18 cellular contexts compared by ENCODE assay signal in the genomic region with DNA sequence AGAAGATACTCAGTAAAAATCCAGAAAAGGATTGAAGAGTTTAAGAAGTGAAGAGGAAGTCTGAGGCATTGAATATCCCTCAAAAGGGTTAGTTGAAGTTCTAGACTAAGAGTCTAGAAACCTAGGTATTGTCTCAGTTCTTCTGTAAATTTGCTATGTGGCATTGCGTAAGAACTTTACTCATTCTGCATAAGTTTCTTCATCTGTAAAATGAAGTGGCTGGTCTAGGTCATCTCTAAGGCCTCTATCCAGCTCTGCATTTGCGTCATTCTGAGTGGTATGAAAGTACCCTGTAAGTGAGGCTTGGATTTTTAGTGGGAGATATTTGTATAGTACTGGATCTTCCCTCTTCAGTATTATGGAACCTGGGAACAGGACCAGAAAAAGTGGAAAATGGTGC.
DNase-seq lines count a peak whose midpoint lies in the region; ATAC-seq, FAIRE-seq and TF ChIP-seq lines count a peak whose summit lies in the region.
"Had no signal": no experiment of that assay in that cellular context is flagged by ENCODE, and none has a peak within 500 bp of the region (broad histone marks: within the 10 kb centered on the region; RNA-seq: fewer than 3 reads in every experiment).

No MANE protein-coding gene starts in this region.

- H3K4me1 ChIP-seq in A549: peaks cover 13% of the 10 kb centered on the region; the same call in 1 of the 3 replicates
- H3K4me1 ChIP-seq in RWPE2 (ENCODE audit: insufficient read depth, poor library complexity, severe bottlenecking): peaks cover 12% of the 10 kb centered on the region
- no peaks in the 10 kb centered on the region for H3K4me1 ChIP-seq in fibroblast of lung (ENCODE audit: control insufficient read depth, extremely low read depth, insufficient read depth, low read length)
- H3K4me1 ChIP-seq: Peyer's patch, tibial artery had no signal

- CTCF ChIA-PET in A549 (lab: Yijun Ruan, JAX): interaction anchor here (0.7 to 1.9 kb wide), 5 partner anchors 8 to 285 kb away, joined by 3 to 12 read pairs (median 3); no protein-coding TSS in a partner anchor

- H3K4me1 Mint-ChIP-seq in HFFc6 (ENCODE audit: low read depth): peaks cover 39% of the 10 kb centered on the region
- H3K4me1 Mint-ChIP-seq in stimulated activated effector memory CD8-positive, alpha-beta T cell treated with anti-CD3 and anti-CD28 coated beads, Interleukin-12 subunit alpha, Interleukin-12 subunit beta, amount 100 ng/mL, for 72 hours: no peaks in the 10 kb centered on the region
- H3K4me1 Mint-ChIP-seq: activated naive CD8-positive, alpha-beta T cell treated with anti-CD3 and anti-CD28 coated beads, Interleukin-2, amount 50 U/mL, for 24 hours; T-cell had no signal

- H3K4me2 ChIP-seq in A549: no peak overlapping the region
- no peak overlapping the region for H3K4me2 ChIP-seq in fibroblast of lung (ENCODE audit: extremely low read depth, insufficient read depth, low read length)

- H3K27ac ChIP-seq in A549 (no peak overlapping the region), RWPE2 (ENCODE audit: poor library complexity, severe bottlenecking) (peak overlapping the region; percentile 38), fibroblast of lung (ENCODE audit: insufficient read depth, low read length) (no peak overlapping the region)
- H3K27ac ChIP-seq: Peyer's patch, tibial artery, WERI-Rb-1 had no signal

- no peak for TF ChIP-seq RAD21 in A549 (conservative IDR thresholded peaks at IDR 0.05 in 1 of 2, IDR thresholded peaks at IDR 0.05 in 1 of 2)

- TF ChIP-seq CTCF in A549 (IDR thresholded peaks at IDR 0.05) (no peak), HFFc6 (IDR thresholded peaks at IDR 0.05) (no peak), RWPE2 (IDR thresholded peaks at IDR 0.05; ENCODE audit: poor library complexity, severe bottlenecking) (no peak), fibroblast of lung (conservative IDR thresholded peaks at IDR 0.05 in 1 of 2, IDR thresholded peaks at IDR 0.05 in 1 of 2; ENCODE audit: low read depth in 1 of 2, low read length in 2 of 2) (no peak)

- no peak for TF ChIP-seq EP300 in A549 (IDR thresholded peaks at IDR 0.05)

- peak overlapping the region; percentile 18; the same call in 1 of the 2 replicates for H3K27ac Mint-ChIP-seq in HFFc6
- H3K27ac Mint-ChIP-seq in stimulated activated effector memory CD8-positive, alpha-beta T cell treated with anti-CD3 and anti-CD28 coated beads, Interleukin-12 subunit alpha, Interleukin-12 subunit beta, amount 100 ng/mL, for 72 hours: no peak overlapping the region
- H3K27ac Mint-ChIP-seq: activated CD8-positive, alpha-beta T cell treated with anti-CD3 and anti-CD28 coated beads, Interleukin-2, amount 10 ng/mL, durations not matched to agents 7 days and 5 days; activated naive CD8-positive, alpha-beta T cell treated with anti-CD3 and anti-CD28 coated beads, Interleukin-2, amount 50 U/mL, for 24 hours; T-cell had no signal

- no peaks in the 10 kb centered on the region for H3K9me3 ChIP-seq in A549
- no peaks in the 10 kb centered on the region for H3K9me3 ChIP-seq in RWPE2 (ENCODE audit: severe bottlenecking)
- no peaks in the 10 kb centered on the region for H3K9me3 ChIP-seq in fibroblast of lung (ENCODE audit: control insufficient read depth, insufficient read depth, low read depth, low read length)
- H3K9me3 ChIP-seq: Peyer's patch, tibial artery had no signal

- no peak overlapping the region for H2AFZ ChIP-seq in fibroblast of lung (ENCODE audit: low read length)

- ATAC-seq in A549 (no peak), RWPE2 (ENCODE audit: low read depth) (peak; percentile 78), GM21526 (IDR thresholded peaks at IDR 0.05; ENCODE audit: low FRiP score, unreplicated experiment) (no peak), GM19351 (IDR thresholded peaks at IDR 0.05; ENCODE audit: unreplicated experiment) (no peak)
- ATAC-seq in stimulated activated effector memory CD8-positive, alpha-beta T cell treated with anti-CD3 and anti-CD28 coated beads, Interleukin-12 subunit alpha, Interleukin-12 subunit beta, amount 100 ng/mL, for 72 hours: no peak
- ATAC-seq: activated CD8-positive, alpha-beta T cell treated with anti-CD3 and anti-CD28 coated beads, Interleukin-2, amount 10 ng/mL, durations not matched to agents 7 days and 5 days; activated naive CD8-positive, alpha-beta T cell treated with anti-CD3 and anti-CD28 coated beads, Interleukin-2, amount 50 U/mL, for 24 hours; T-cell had no signal

- H3K36me3 Mint-ChIP-seq in HFFc6 (ENCODE audit: low read depth): no peaks in the 10 kb centered on the region; the same call in 1 of the 2 replicates
- H3K36me3 Mint-ChIP-seq in stimulated activated effector memory CD8-positive, alpha-beta T cell treated with anti-CD3 and anti-CD28 coated beads, Interleukin-12 subunit alpha, Interleukin-12 subunit beta, amount 100 ng/mL, for 72 hours: no peaks in the 10 kb centered on the region

- H3K79me2 ChIP-seq in fibroblast of lung (ENCODE audit: control insufficient read depth, insufficient read depth, low read length): no peaks in the 10 kb centered on the region

- H3K9me3 Mint-ChIP-seq in HFFc6: no peaks in the 10 kb centered on the region
- H3K9me3 Mint-ChIP-seq in stimulated activated effector memory CD8-positive, alpha-beta T cell treated with anti-CD3 and anti-CD28 coated beads, Interleukin-12 subunit alpha, Interleukin-12 subunit beta, amount 100 ng/mL, for 72 hours: no peaks in the 10 kb centered on the region
- H3K9me3 Mint-ChIP-seq: activated naive CD8-positive, alpha-beta T cell treated with anti-CD3 and anti-CD28 coated beads, Interleukin-2, amount 50 U/mL, for 24 hours; T-cell had no signal

- H3K9ac ChIP-seq in fibroblast of lung (ENCODE audit: insufficient read depth, low read length): no peak overlapping the region

- POLR2A ChIA-PET in A549 (lab: Yijun Ruan, JAX): no interaction called here

- H3K4me3 ChIP-seq in A549: no peak overlapping the region
- no peak overlapping the region for H3K4me3 ChIP-seq in RWPE2 (ENCODE audit: severe bottlenecking)
- no peak overlapping the region for H3K4me3 ChIP-seq in fibroblast of lung (replicated peaks in 1 of 4; ENCODE audit: control extremely low read depth in 1 of 4, insufficient read depth in 1 of 4, low read depth in 3 of 4, low read length in 4 of 4)
- H3K4me3 ChIP-seq: Peyer's patch, tibial artery had no signal

- H3K27me3 Mint-ChIP-seq in HFFc6 (ENCODE audit: insufficient read depth): peaks cover 4% of the 10 kb centered on the region
- H3K27me3 Mint-ChIP-seq: activated naive CD8-positive, alpha-beta T cell treated with anti-CD3 and anti-CD28 coated beads, Interleukin-2, amount 50 U/mL, for 24 hours; T-cell had no signal

- H3K36me3 ChIP-seq in RWPE2 (ENCODE audit: low read depth): no peaks in the 10 kb centered on the region; the same call in none of the 2 replicates
- no peaks in the 10 kb centered on the region for H3K36me3 ChIP-seq in fibroblast of lung (ENCODE audit: control insufficient read depth, insufficient read depth, low read length)
- H3K36me3 ChIP-seq: WERI-Rb-1 had no signal

- H3K4me3 Mint-ChIP-seq in HFFc6: no peak overlapping the region
- no peak overlapping the region for H3K4me3 Mint-ChIP-seq in stimulated activated effector memory CD8-positive, alpha-beta T cell treated with anti-CD3 and anti-CD28 coated beads, Interleukin-12 subunit alpha, Interleukin-12 subunit beta, amount 100 ng/mL, for 72 hours
- H3K4me3 Mint-ChIP-seq: activated CD8-positive, alpha-beta T cell treated with anti-CD3 and anti-CD28 coated beads, Interleukin-2, amount 10 ng/mL, durations not matched to agents 7 days and 5 days; activated naive CD8-positive, alpha-beta T cell treated with anti-CD3 and anti-CD28 coated beads, Interleukin-2, amount 50 U/mL, for 24 hours; T-cell had no signal

- WGBS in A549 (ENCODE audit: missing lambda C conversion rate): 81% methylated on average over 2 of the region's 2 CpGs

- FAIRE-seq in A549 (lab: Jason Lieb, UNC): peak; percentile 43
- FAIRE-seq: G401.6 had no signal

- H3K27me3 ChIP-seq in RWPE2 (ENCODE audit: insufficient read depth, poor library complexity, severe bottlenecking) (no peaks in the 10 kb centered on the region), fibroblast of lung (ENCODE audit: control insufficient read depth, insufficient read depth, low read length) (no peaks in the 10 kb centered on the region)
- H3K27me3 ChIP-seq: Peyer's patch, tibial artery had no signal

- DNase-seq in A549 (ENCODE audit: low read depth in 1 of 2, low spot score in 1 of 2) (no peak), HFFc6 (peak; percentile 54), RWPE2 (ENCODE audit: low spot score) (no peak), fibroblast of lung (ENCODE audit: low read depth in 2 of 2) (peak; percentile 10 to 74), LoVo (ENCODE audit: low spot score) (no peak)
- no peak for DNase-seq in stimulated activated effector memory CD8-positive, alpha-beta T cell treated with anti-CD3 and anti-CD28 coated beads, Interleukin-12 subunit alpha, Interleukin-12 subunit beta, amount 100 ng/mL, for 72 hours (ENCODE audit: low spot score in 2 of 2)
- DNase-seq: activated CD8-positive, alpha-beta T cell treated with anti-CD3 and anti-CD28 coated beads, Interleukin-2, amount 10 ng/mL, durations not matched to agents 7 days and 5 days; activated naive CD8-positive, alpha-beta T cell treated with anti-CD3 and anti-CD28 coated beads, Interleukin-2, amount 50 U/mL, for 24 hours; Karpas-422; NCI-H1930; NCI-H524 treated with DMSO at 0.1 percent for 48 hours; Peyer's patch; T-cell; tibial artery; WERI-Rb-1 had no signal

- no peak for TF ChIP-seq POLR2A in A549 (IDR thresholded peaks at IDR 0.05; ENCODE audit: low read length)

- H4K20me1 ChIP-seq in fibroblast of lung (ENCODE audit: control insufficient read depth, extremely low read depth, insufficient read depth, low read length): no peaks in the 10 kb centered on the region

TF ChIP-seq in A549, 52 proteins besides CTCF, POLR2A, EP300 and RAD21:
- TF ChIP-seq CEBPB (IDR thresholded peaks at IDR 0.05): peak; percentile 72 to 83; a peak in 3 of 4 replicates
- no peak for TF ChIP-seq HOXB13 (CRISPR knock-in tag; IDR thresholded peaks at IDR 0.05; ENCODE audit: low read depth)

Comparison
In these comparisons a context has a peak if more than half of its experiments do, and no peak if none do; other contexts are left out.
1. DNase-seq: peak in HFFc6 (single experiment) and fibroblast of lung (2 of 2); none in A549 (0 of 2), RWPE2 (single experiment), stimulated activated effector memory CD8-positive, alpha-beta T cell treated with anti-CD3 and anti-CD28 coated beads, Interleukin-12 subunit alpha, Interleukin-12 subunit beta, amount 100 ng/mL, for 72 hours (0 of 2) and LoVo (single experiment).